ENCODE assay signal across 8 cellular contexts in the genomic region with DNA sequence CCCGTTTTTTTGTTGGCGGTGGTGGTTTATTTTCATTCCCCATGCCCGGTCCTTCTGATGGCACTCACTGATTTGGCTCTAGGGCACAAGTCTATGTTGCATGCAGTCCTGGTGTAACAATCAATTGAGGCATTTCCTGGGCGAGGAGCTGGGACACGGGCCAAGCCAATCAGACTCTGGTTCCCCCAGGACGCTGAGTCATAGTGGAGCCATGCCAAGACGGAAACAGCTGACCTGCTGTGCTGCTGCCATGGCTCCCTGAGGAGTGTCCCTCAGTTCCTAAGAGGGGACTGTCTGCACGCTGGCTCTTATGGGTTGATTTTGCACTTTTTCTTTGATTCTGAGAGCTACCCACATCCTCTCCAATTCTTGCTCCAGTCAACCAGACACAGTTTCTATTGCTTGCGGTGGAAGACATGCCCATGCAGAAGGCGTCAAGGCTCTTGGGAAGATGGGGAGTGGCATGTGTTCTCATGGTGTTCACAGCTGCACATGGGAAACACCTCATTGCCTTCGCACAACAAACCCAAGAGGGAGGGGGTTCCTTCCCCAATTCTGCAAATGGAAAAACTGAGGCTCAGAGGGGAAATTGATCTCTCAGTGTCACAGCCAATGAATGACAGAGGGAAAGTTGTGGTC. TPM values are rescaled to one million over a fixed set of nuclear protein-coding genes. Genes with fewer than 3 reads are reported as not detected.
DNase-seq lines count a peak whose midpoint lies in the region; ATAC-seq and TF ChIP-seq lines count a peak whose summit lies in the region.

No MANE protein-coding gene starts in this region.

- peak overlapping the region; percentile 39 for H2AFZ ChIP-seq in fibroblast of lung (ENCODE audit: low read length)

- H3K27me3 ChIP-seq in Panc1 (ENCODE audit: control insufficient read depth, insufficient read depth, low read length) = peaks cover 8% of the 10 kb centered on the region; the same call in 1 of the 2 replicates
- no peaks in the 10 kb centered on the region for H3K27me3 ChIP-seq in fibroblast of lung (ENCODE audit: control insufficient read depth, insufficient read depth, low read length)

- CTCF ChIA-PET in Panc1 (lab: Charles Lee) = no interaction called here

- no peak overlapping the region for H3K4me2 ChIP-seq in fibroblast of lung (ENCODE audit: extremely low read depth, insufficient read depth, low read length)

- peaks cover 18% of the 10 kb centered on the region for H3K36me3 Mint-ChIP-seq in HFFc6 (ENCODE audit: low read depth)

- TF ChIP-seq CTCF in HFFc6 (IDR thresholded peaks at IDR 0.05) (no peak), Panc1 (IDR thresholded peaks at IDR 0.05) (no peak), fibroblast of lung (conservative IDR thresholded peaks at IDR 0.05 in 1 of 2, IDR thresholded peaks at IDR 0.05 in 1 of 2; ENCODE audit: low read depth in 1 of 2, low read length in 2 of 2) (no peak)

- H3K9me3 Mint-ChIP-seq in HFFc6 = peaks cover 3% of the 10 kb centered on the region; the same call in 1 of the 2 replicates

- intact Hi-C loops in Panc1 (cut with micrococcal nuclease; ENCODE audit: unreplicated experiment) = no loop called here

- H3K4me1 Mint-ChIP-seq in HFFc6 (ENCODE audit: low read depth) = peaks cover 58% of the 10 kb centered on the region

- peaks cover 3% of the 10 kb centered on the region for H3K27me3 Mint-ChIP-seq in HFFc6 (ENCODE audit: insufficient read depth)

- in situ Hi-C loops in Panc1 (cut with HindIII; ENCODE audit: low pct_unique_long_range_greater_than_20kb, low sequenced_read_pairs) = no loop called here

- H3K9me3 ChIP-seq in Panc1 (ENCODE audit: control insufficient read depth, insufficient read depth, low read depth, low read length) (no peaks in the 10 kb centered on the region), fibroblast of lung (ENCODE audit: control insufficient read depth, insufficient read depth, low read depth, low read length) (no peaks in the 10 kb centered on the region)

- BruUV-seq in Panc1 (replicated peaks; lab: Mats Ljungman, UMichigan) = no TSS peak

- no peak overlapping the region for H3K9ac ChIP-seq in fibroblast of lung (ENCODE audit: insufficient read depth, low read length)

- no peaks in the 10 kb centered on the region for H3K79me2 ChIP-seq in fibroblast of lung (ENCODE audit: control insufficient read depth, insufficient read depth, low read length)

- peak; percentile 97 for DNase-seq in HFFc6
- DNase-seq in Panc1 (ENCODE audit: low read depth, low spot score) = no peak
- peak; percentile 87 to 90 for DNase-seq in fibroblast of lung (ENCODE audit: low read depth in 2 of 2)
- peak; percentile 90 for DNase-seq in renal cortical epithelial cell (ENCODE audit: low read depth)
- DNase-seq in occipital lobe (lab: John Stamatoyannopoulos, UW) = no peak
- no peak for DNase-seq in HuH-7.5 (ENCODE audit: low spot score)

- H3K27ac Mint-ChIP-seq in HFFc6 = peak overlapping the region; percentile 93

- H3K4me3 ChIP-seq in Panc1 (ENCODE audit: low read depth in 2 of 2, low read length in 2 of 2) = no peak overlapping the region
- H3K4me3 ChIP-seq in fibroblast of lung (replicated peaks in 1 of 4; ENCODE audit: control extremely low read depth in 1 of 4, insufficient read depth in 1 of 4, low read depth in 3 of 4, low read length in 4 of 4) = no peak overlapping the region

- peak overlapping the region; percentile 54 for H3K4me3 Mint-ChIP-seq in HFFc6

- H4K20me1 ChIP-seq in fibroblast of lung (ENCODE audit: control insufficient read depth, extremely low read depth, insufficient read depth, low read length) = no peaks in the 10 kb centered on the region

- H3K4me1 ChIP-seq in Panc1 (ENCODE audit: control insufficient read depth, insufficient read depth, low read length) (0 out of 2 replicates have a peak, but pooled peaks cover 6% of the 10 kb centered on the region), fibroblast of lung (ENCODE audit: control insufficient read depth, extremely low read depth, insufficient read depth, low read length) (peaks cover 11% of the 10 kb centered on the region)

- no peak overlapping the region for H3K27ac ChIP-seq in Panc1 (ENCODE audit: low read length)
- H3K27ac ChIP-seq in fibroblast of lung (ENCODE audit: insufficient read depth, low read length) = peak overlapping the region; percentile 18

- POLR2A ChIA-PET in Panc1 (lab: Charles Lee) = no interaction called here

- peak; percentile 36 for ATAC-seq in Panc1
- no peak for ATAC-seq in GM18909 (IDR thresholded peaks at IDR 0.05; ENCODE audit: poor library complexity, unreplicated experiment)
- no peak for ATAC-seq in GM18517 (IDR thresholded peaks at IDR 0.05; ENCODE audit: unreplicated experiment)

- no peaks in the 10 kb centered on the region for H3K36me3 ChIP-seq in Panc1 (ENCODE audit: control insufficient read depth, insufficient read depth, low read length)
- no peaks in the 10 kb centered on the region for H3K36me3 ChIP-seq in fibroblast of lung (ENCODE audit: control insufficient read depth, insufficient read depth, low read length)

RNA-seq across cellular contexts. Expression of a gene that starts 28.4 kb away (rescaled TPM):
- under 1 TPM in 1 of 6 experiments, not detected in 5; 0.05 TPM for total RNA-seq in HFFc6 (2021; fragmentation: NEBNext Ultra II Directional; extraction: Animal tissue kit (Norgen Biotek cat#: 25700))
- total RNA-seq in Panc1 (2021; ENCODE audit: unreplicated experiment) = 0.36 TPM
- polyA plus RNA-seq in Panc1 (2012; ENCODE audit: insufficient read length) = not detected
- total RNA-seq in fibroblast of lung = not detected in 2 replicates
- not detected in 2 replicates for polyA plus RNA-seq in fibroblast of lung
- not detected in 2 replicates for polyA plus RNA-seq in fibroblast of lung (2012)
- polyA minus RNA-seq in fibroblast of lung (ENCODE audit: low replicate concordance) = not detected in 2 replicates
- total RNA-seq in renal cortical epithelial cell = 2.4 and 4.6 TPM in 2 replicates
- 2.7 TPM for total RNA-seq in occipital lobe

Comparison
In these comparisons a context has a peak if more than half of its experiments do, and no peak if none do; other contexts are left out.
1. DNase-seq: peak in HFFc6 (single experiment), fibroblast of lung (2 of 2) and renal cortical epithelial cell (single experiment); none in Panc1 (single experiment), occipital lobe (single experiment) and HuH-7.5 (single experiment).